Comparison of ENCODE assay signal across 28 cellular contexts in genomic region chr15:53581513-53581912, GRCh38.
"Had no signal": no experiment of that assay in that cellular context is flagged by ENCODE, and none has a peak within 500 bp of the region (broad histone marks: within the 10 kb centered on the region; RNA-seq: fewer than 3 reads in every experiment).

No MANE protein-coding gene starts in this region.

- H3K4me1 ChIP-seq: colonic mucosa, esophagus muscularis mucosa, esophagus squamous epithelium, foreskin keratinocyte, gastrocnemius medialis, gastroesophageal sphincter, heart left ventricle, heart right ventricle had no signal

- FAIRE-seq: colon, endometrium, endothelial cell of umbilical vein, frontal cortex had no signal

- H3K9me3 ChIP-seq: colonic mucosa, esophagus muscularis mucosa, esophagus squamous epithelium, gastrocnemius medialis, gastroesophageal sphincter, heart left ventricle, heart right ventricle had no signal

- DNase-seq: colonic mucosa; cortex of kidney; dermis blood vessel endothelial cell; dorsolateral prefrontal cortex; effector CD4-positive, alpha-beta T cell; effector CD8-positive, alpha-beta T cell; effector memory CD4-positive, alpha-beta T cell; effector memory CD8-positive, alpha-beta T cell; endodermal cell; erythroblast; esophagus squamous epithelium; foreskin fibroblast; foreskin keratinocyte; foreskin melanocyte; gastrocnemius medialis; glutamatergic neuron; head of caudate nucleus; heart left ventricle; heart right ventricle had no signal

- H3K36me3 ChIP-seq: colonic mucosa, esophagus muscularis mucosa, esophagus squamous epithelium, gastrocnemius medialis, gastroesophageal sphincter, heart left ventricle, heart right ventricle had no signal

- H3K27me3 ChIP-seq: colonic mucosa, esophagus muscularis mucosa, esophagus squamous epithelium, foreskin keratinocyte, gastrocnemius medialis, gastroesophageal sphincter, heart left ventricle had no signal

- H3K27ac ChIP-seq: colonic mucosa, coronary artery, dorsolateral prefrontal cortex, epithelial cell of prostate, esophagus muscularis mucosa, esophagus squamous epithelium, foreskin keratinocyte, gastrocnemius medialis, gastroesophageal sphincter, heart left ventricle, heart right ventricle had no signal

- H3K4me3 ChIP-seq: colonic mucosa, coronary artery, dorsolateral prefrontal cortex, esophagus muscularis mucosa, esophagus squamous epithelium, gastrocnemius medialis, gastroesophageal sphincter, heart left ventricle, heart right ventricle had no signal

- ATAC-seq: effector memory CD8-positive, alpha-beta T cell; esophagus mucosa; foreskin keratinocyte; gastrocnemius medialis; gastroesophageal sphincter; heart left ventricle; heart right ventricle had no signal
